In genomic region chrX:4932790-4933189, GRCh38 we compare ENCODE assay signal across 26 cellular contexts.
DNase-seq lines count a peak whose midpoint lies in the region; ATAC-seq, FAIRE-seq and TF ChIP-seq lines count a peak whose summit lies in the region.
"Had no signal": no experiment of that assay in that cellular context is flagged by ENCODE, and none has a peak within 500 bp of the region (broad histone marks: within the 10 kb centered on the region; RNA-seq: fewer than 3 reads in every experiment).

No MANE protein-coding gene starts in this region.

- no peak for FAIRE-seq in urothelium cell line (lab: Jason Lieb, UNC)
- FAIRE-seq: G401.6, RCC 7860, TTC549 had no signal

- H3K36me3 ChIP-seq in brain microvascular endothelial cell (replicated peaks), result no peaks in the 10 kb centered on the region
- H3K36me3 ChIP-seq: adrenal gland, BE2C, heart left ventricle, stomach, tibial nerve had no signal

- H3K4me3 ChIP-seq in brain microvascular endothelial cell (ENCODE audit: low read depth, low read length) (no peak overlapping the region), fibroblast of villous mesenchyme (ENCODE audit: low read depth, low read length) (no peak overlapping the region), skeletal muscle cell (ENCODE audit: low read depth, low read length) (no peak overlapping the region)
- H3K4me3 ChIP-seq: adrenal gland, heart left ventricle, stomach, tibial nerve had no signal

- no peak for TF ChIP-seq CTCF in brain microvascular endothelial cell (IDR thresholded peaks at IDR 0.05; ENCODE audit: low read depth, low read length, missing control alignments)
- no peak for TF ChIP-seq CTCF in fibroblast of villous mesenchyme (IDR thresholded peaks at IDR 0.05; ENCODE audit: insufficient read depth, low read depth, low read length)

- no peaks in the 10 kb centered on the region for H3K27me3 ChIP-seq in brain microvascular endothelial cell (replicated peaks)
- H3K27me3 ChIP-seq: adrenal gland, BE2C, heart left ventricle, stomach, tibial nerve had no signal

- H3K27ac ChIP-seq in brain microvascular endothelial cell, result no peak overlapping the region
- H3K27ac ChIP-seq: adrenal gland, heart left ventricle, stomach, tibial nerve had no signal

- DNase-seq in HT1080 (ENCODE audit: low read depth), result peak; percentile 14
- peak; percentile 13 for DNase-seq in brain microvascular endothelial cell
- DNase-seq in fibroblast of villous mesenchyme (ENCODE audit: low read depth), result peak; percentile 70
- DNase-seq in skeletal muscle cell (ENCODE audit: low read depth), result peak; percentile 31
- DNase-seq in urothelium cell line (ENCODE audit: low spot score), result no peak
- no peak for DNase-seq in SIG-M5 treated with dmso at 0.1 percent for 504 hours (lab: John Stamatoyannopoulos, UW; ENCODE audit: unreplicated experiment)
- no peak for DNase-seq in activated T-cell treated with anti-CD3 and anti-CD28 coated beads, Interleukin-2, amount 50 U/mL, for 1 hour
- DNase-seq: activated CD4-positive, alpha-beta T cell treated with anti-CD3 and anti-CD28 coated beads, Interleukin-2, amount 50 U/mL, for 4 hours; activated naive CD4-positive, alpha-beta T cell treated with anti-CD3 and anti-CD28 coated beads for 36 hours; adrenal gland; BE2C; caudate nucleus; DMS53; H7; heart left ventricle; NCI-H1048; NCI-H1694 treated with DMSO at 0.1 percent for 48 hours; NCI-H2171 treated with DMSO at 0.1 percent for 48 hours; NCI-H526; stimulated activated CD8-positive, alpha-beta memory T cell treated with anti-CD3 and anti-CD28 coated beads, Interleukin-4, amount 100 ng/mL, for 48 hours; stomach had no signal

- in situ Hi-C loops in brain microvascular endothelial cell (cut with HindIII; ENCODE audit: low pct_ligation_motif_present, low sequenced_read_pairs), result no loop called here

- ATAC-seq in GM19397 (IDR thresholded peaks at IDR 0.05; ENCODE audit: unreplicated experiment), result no peak
- ATAC-seq: heart left ventricle had no signal

Comparison
In these comparisons a context has a peak if more than half of its experiments do, and no peak if none do; other contexts are left out.
1. DNase-seq: peak in HT1080 (single experiment), brain microvascular endothelial cell (single experiment), fibroblast of villous mesenchyme (single experiment) and skeletal muscle cell (single experiment); none in urothelium cell line (single experiment), SIG-M5 treated with dmso at 0.1 percent for 504 hours (single experiment) and activated T-cell treated with anti-CD3 and anti-CD28 coated beads, Interleukin-2, amount 50 U/mL, for 1 hour (single experiment).